ENCODE assay signal across 1 cellular context in genomic region chr20:49562341-49563014, GRCh38.
TF ChIP-seq lines count a peak whose summit lies in the region.

No MANE protein-coding gene starts in this region.

TF ChIP-seq in SK-N-SH, 30 proteins besides CTCF, POLR2A, EP300 and RAD21 (continued from another document):
- TF ChIP-seq EZH2phosphoT487 (IDR thresholded peaks at IDR 0.05; ENCODE audit: borderline replicate concordance, low read depth), result no peak
- TF ChIP-seq NFIC (IDR thresholded peaks at IDR 0.05; ENCODE audit: borderline replicate concordance), result peak; percentile 63
